9 cellular contexts compared by ENCODE assay signal in the genomic region with DNA sequence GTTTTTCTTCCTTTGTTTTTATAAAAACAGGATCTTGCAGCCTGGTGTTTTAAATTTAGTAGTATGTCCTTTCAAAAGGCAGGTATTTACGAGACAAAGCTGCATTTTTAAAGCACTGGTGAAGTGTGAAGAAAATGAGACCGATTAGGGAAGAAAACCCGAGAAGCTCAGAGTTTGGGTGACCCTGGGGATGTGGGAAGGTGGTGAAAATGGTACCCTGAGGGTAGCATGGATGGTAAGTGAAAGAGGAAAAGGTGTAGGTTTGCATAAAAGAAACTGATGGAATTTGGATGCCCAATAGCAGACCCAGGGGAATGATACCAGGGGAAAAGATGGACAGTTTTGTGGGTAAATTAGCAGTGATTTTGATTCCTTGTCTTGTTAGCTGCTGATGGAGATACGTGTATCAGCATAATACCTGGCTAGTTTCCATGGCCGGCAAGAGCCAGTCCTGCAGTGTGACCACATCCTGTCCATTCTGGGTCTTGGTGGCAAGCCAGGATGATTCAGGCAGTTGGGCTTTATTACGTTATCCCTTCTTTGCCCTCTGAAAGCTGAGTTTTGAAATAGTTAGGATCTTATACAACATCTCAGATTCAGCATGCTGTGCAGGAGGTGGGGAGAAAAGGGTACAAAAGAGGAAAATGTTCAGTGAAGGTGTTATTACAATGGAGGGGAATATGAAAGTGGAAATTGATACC. TPM values are rescaled to one million over a fixed set of nuclear protein-coding genes. Genes with fewer than 3 reads are reported as not detected.
DNase-seq lines count a peak whose midpoint lies in the region; ATAC-seq and TF ChIP-seq lines count a peak whose summit lies in the region.
"Had no signal": no experiment of that assay in that cellular context is flagged by ENCODE, and none has a peak within 500 bp of the region (broad histone marks: within the 10 kb centered on the region; RNA-seq: fewer than 3 reads in every experiment).

No MANE protein-coding gene starts in this region.

- peak overlapping the region; percentile 50 for H4K91ac ChIP-seq in IMR-90 (ENCODE audit: insufficient read depth, low read depth, low read length)

- in situ Hi-C loops in IMR-90 (cut with MboI; ENCODE audit: low sequenced_read_pairs): no loop called here

- H3K36me3 ChIP-seq in BJ (ENCODE audit: control insufficient read depth, insufficient read depth, low read length) (no peaks in the 10 kb centered on the region), IMR-90 (ENCODE audit: control insufficient read depth, insufficient read depth, low read length) (peaks cover 3% of the 10 kb centered on the region; the same call in 1 of the 2 replicates), right atrium auricular region (no peaks in the 10 kb centered on the region), tibial artery (no peaks in the 10 kb centered on the region)

- H3K18ac ChIP-seq in IMR-90 (ENCODE audit: low read depth, low read length): peak overlapping the region; percentile 66

- peak overlapping the region; percentile 91 for H2BK120ac ChIP-seq in IMR-90 (ENCODE audit: low read depth, low read length)

- H4K8ac ChIP-seq in IMR-90 (ENCODE audit: low read depth in 2 of 2, low read length in 2 of 2): peak overlapping the region in 1 of 2 experiments; percentile 89; a peak in 3 of 4 replicates

- H3K4ac ChIP-seq in IMR-90 (ENCODE audit: low read depth, low read length): peak overlapping the region; percentile 81

- peak overlapping the region; percentile 46; the same call in 1 of the 3 replicates for H2BK15ac ChIP-seq in IMR-90 (ENCODE audit: low read depth, low read length)

- dilution Hi-C loops in IMR-90 (cut with HindIII; ENCODE audit: low sequenced_read_pairs, unreplicated experiment): no loop called here

- ATAC-seq in IMR-90 (ENCODE audit: low read depth): peak; percentile 80
- no peak for ATAC-seq in activated B cell treated with CpG ODN at 0.5 μM for 24 hours (ENCODE audit: low read depth)
- no peak for ATAC-seq in HG02642 (IDR thresholded peaks at IDR 0.05; ENCODE audit: poor library complexity, unreplicated experiment)

- H2BK20ac ChIP-seq in IMR-90 (ENCODE audit: low read depth, low read length): peak overlapping the region; percentile 85

- H3K27me3 ChIP-seq in BJ (ENCODE audit: control insufficient read depth, insufficient read depth, low read length) (no peaks in the 10 kb centered on the region), IMR-90 (ENCODE audit: control insufficient read depth, insufficient read depth, low read length) (no peaks in the 10 kb centered on the region), right atrium auricular region (no peaks in the 10 kb centered on the region), tibial artery (no peaks in the 10 kb centered on the region)

- peak overlapping the region; percentile 92 for H2BK5ac ChIP-seq in IMR-90 (ENCODE audit: low read depth, low read length, poor library complexity, severe bottlenecking)

- H3K9me3 ChIP-seq in IMR-90 (ENCODE audit: control insufficient read depth, insufficient read depth, low read length): no peaks in the 10 kb centered on the region
- H3K9me3 ChIP-seq in right atrium auricular region: no peaks in the 10 kb centered on the region
- no peaks in the 10 kb centered on the region for H3K9me3 ChIP-seq in tibial artery

- H2AK5ac ChIP-seq in IMR-90 (ENCODE audit: low read depth, low read length): peak overlapping the region; percentile 67; the same call in 1 of the 2 replicates

- TF ChIP-seq CTCF in BJ (IDR thresholded peaks at IDR 0.05; ENCODE audit: insufficient read depth, low read depth, low read length) (no peak), IMR-90 (conservative IDR thresholded peaks at IDR 0.05; ENCODE audit: low read depth, low read length) (no peak), activated B cell treated with CpG ODN at 0.5 μM for 24 hours (IDR thresholded peaks at IDR 0.05) (no peak), right atrium auricular region (IDR thresholded peaks at IDR 0.05) (no peak), tibial artery (IDR thresholded peaks at IDR 0.05) (no peak)

- H2AK9ac ChIP-seq in IMR-90 (replicated peaks; ENCODE audit: low read depth, low read length, poor library complexity): peak overlapping the region; percentile 13

- no peak for TF ChIP-seq POLR2A in IMR-90 (IDR thresholded peaks at IDR 0.05; ENCODE audit: low read depth, low read length)

- peak overlapping the region; percentile 42 for H3K27ac Mint-ChIP-seq in activated B cell treated with CpG ODN at 0.5 μM for 24 hours

- no peak overlapping the region for H2AFZ ChIP-seq in IMR-90 (replicated peaks; ENCODE audit: low read length, poor library complexity)

- H3K23ac ChIP-seq in IMR-90 (ENCODE audit: low read depth, low read length): peak overlapping the region; percentile 72; the same call in 1 of the 2 replicates

- BruUV-seq in IMR-90 (replicated peaks; lab: Mats Ljungman, UMichigan): no TSS peak

- peaks cover 17% of the 10 kb centered on the region for H3K4me1 ChIP-seq in IMR-90 (ENCODE audit: control insufficient read depth, insufficient read depth, low read length)
- H3K4me1 ChIP-seq in right atrium auricular region: peaks cover 0 to 9% of the 10 kb centered on the region in 2 donors
- peaks cover 0 to 23% (median 15%) of the 10 kb centered on the region in 4 donors for H3K4me1 ChIP-seq in tibial artery

- H4K20me1 ChIP-seq in IMR-90 (ENCODE audit: insufficient read depth, low read length): no peaks in the 10 kb centered on the region

- peak overlapping the region; percentile 63 for H3K9ac ChIP-seq in IMR-90 (ENCODE audit: low read depth, low read length)

- no peak for TF ChIP-seq RAD21 in IMR-90 (IDR thresholded peaks at IDR 0.05; ENCODE audit: low read length)

- H3K36me3 Mint-ChIP-seq in activated B cell treated with CpG ODN at 0.5 μM for 24 hours (ENCODE audit: low read depth): peaks cover 20% of the 10 kb centered on the region

- peaks cover 14% of the 10 kb centered on the region for H3K9me1 ChIP-seq in IMR-90 (ENCODE audit: insufficient read depth, low read length)

- H3K9me3 Mint-ChIP-seq in activated B cell treated with CpG ODN at 0.5 μM for 24 hours: no peaks in the 10 kb centered on the region
- H3K9me3 Mint-ChIP-seq: central memory CD8-positive, alpha-beta T cell had no signal

- H3K14ac ChIP-seq in IMR-90 (replicated peaks; ENCODE audit: low read depth, low read length): peak overlapping the region; percentile 71

- H3K4me3 ChIP-seq in BJ (ENCODE audit: low read depth, low read length) (no peak overlapping the region), IMR-90 (ENCODE audit: insufficient read depth, low read depth, low read length) (no peak overlapping the region), right atrium auricular region (no peak overlapping the region), tibial artery (no peak overlapping the region)

- no peak overlapping the region for H3K4me3 Mint-ChIP-seq in activated B cell treated with CpG ODN at 0.5 μM for 24 hours
- H3K4me3 Mint-ChIP-seq: central memory CD8-positive, alpha-beta T cell had no signal

- peak overlapping the region; percentile 47; the same call in 1 of the 2 replicates for H4K5ac ChIP-seq in IMR-90 (ENCODE audit: low read depth, low read length)

- H3K56ac ChIP-seq in IMR-90 (ENCODE audit: extremely low read depth, insufficient read depth, low read length): peak overlapping the region; percentile 40

- H3K79me1 ChIP-seq in IMR-90 (ENCODE audit: low read depth in 1 of 2, low read length in 2 of 2): peaks cover 17 to 63% of the 10 kb centered on the region in 2 experiments; a peak in 3 of 4 replicates

- CTCF ChIA-PET in BJ (lab: Yijun Ruan, JAX): interaction anchor here (0.8 to 1.3 kb wide), 3 partner anchors 9 to 79 kb away, joined by 3 to 4 read pairs (median 3); a partner anchor contains a TSS
- CTCF ChIA-PET in IMR-90 (lab: Yijun Ruan, JAX): interaction anchor here (0.6 to 1.4 kb wide), 3 partner anchors 9 to 55 kb away, joined by 3 to 4 read pairs (median 3); no protein-coding TSS in a partner anchor
- CTCF ChIA-PET in activated B cell treated with CpG ODN at 0.5 μM for 24 hours (lab: Charles Lee): interaction anchor here (0.7 kb wide), 1 partner anchor 24 kb away, joined by 3 read pairs; no protein-coding TSS in a partner anchor

- H3K27ac ChIP-seq in IMR-90 (ENCODE audit: insufficient read depth, low read length) (peak overlapping the region; percentile 84), right atrium auricular region (peak overlapping the region; percentile 7 to 24), tibial artery (peak overlapping the region; percentile 60 to 64)

- H3K27me3 Mint-ChIP-seq in activated B cell treated with CpG ODN at 0.5 μM for 24 hours: no peaks in the 10 kb centered on the region
- H3K27me3 Mint-ChIP-seq: central memory CD8-positive, alpha-beta T cell had no signal

- POLR2A ChIA-PET in BJ (lab: Charles Lee) (no interaction called here), IMR-90 (lab: Charles Lee; ENCODE audit: unreplicated experiment) (interaction anchor here (0.6 kb wide), 2 partner anchors 12 to 327 kb away, joined by 3 to 5 read pairs; no protein-coding TSS in a partner anchor), activated B cell treated with CpG ODN at 0.5 μM for 24 hours (lab: Charles Lee) (interaction anchor here (0.6 to 0.7 kb wide), 4 partner anchors 27 to 462 kb away, joined by 3 to 4 read pairs (median 4); no protein-coding TSS in a partner anchor)

- DNase-seq in BJ (ENCODE audit: low read depth) (peak; percentile 97), IMR-90 (peak; percentile 100), activated B cell treated with CpG ODN at 0.5 μM for 24 hours (no peak), right atrium auricular region (ENCODE audit: low spot score) (peak; percentile 95), tibial artery (peak; percentile 96 to 97), NCI-H774 (lab: John Stamatoyannopoulos, UW) (no peak)
- DNase-seq in stimulated activated CD4-positive, alpha-beta T cell treated with anti-CD3 and anti-CD28 coated beads, Interleukin-12 subunit alpha, Interleukin-12 subunit beta, amount 100 ng/mL, for 4 hours: no peak

- H3K4me2 ChIP-seq in IMR-90 (ENCODE audit: low read depth, low read length): peak overlapping the region; percentile 75

- intact Hi-C loops in IMR-90 (cut with micrococcal nuclease) (no loop called here), activated B cell treated with CpG ODN at 0.5 μM for 24 hours (cut with micrococcal nuclease) (no loop called here), tibial artery (cut with DNase I; ENCODE audit: low total_unique reads) (no loop called here)

- H3K4me1 Mint-ChIP-seq in activated B cell treated with CpG ODN at 0.5 μM for 24 hours: peaks cover 22% of the 10 kb centered on the region

- WGBS in IMR-90 (ENCODE audit: extremely low coverage in 2 of 2, insufficient read length in 1 of 2), 2 experiments: 54% methylated on average over 3 of the region's 6 CpGs; no CpG with 5 or more reads in 1 of the 2 experiments

RNA-seq across cellular contexts. Expression of a gene that starts 8.9 kb away (rescaled TPM):
- 7.9 and 8.6 TPM in 2 replicates for polyA plus RNA-seq in BJ (2011; rRNA removed)
- polyA minus RNA-seq in BJ (2011; rRNA and poly(A)+ RNA removed): 20.8 and 21.8 TPM in 2 replicates
- 17.2 and 25.0 TPM in 2 replicates for total RNA-seq in IMR-90 (2012; rRNA removed)
- 17.6 and 21.8 TPM in 2 replicates for polyA plus RNA-seq in IMR-90 (2012; rRNA removed)
- polyA plus RNA-seq in IMR-90 (2012; cell fraction: cytosol; rRNA removed): 7.2 and 7.3 TPM in 2 replicates
- 32.2 and 53.0 TPM in 2 replicates for polyA plus RNA-seq in IMR-90 (2012; cell fraction: nucleus; rRNA removed; ENCODE audit: low replicate concordance)
- total RNA-seq in activated B cell treated with CpG ODN at 0.5 μM for 24 hours: 55.5 and 67.6 TPM in 2 replicates
- total RNA-seq in right atrium auricular region: 1 to 10 TPM; 3.3 to 6.6 TPM

Comparison
In these comparisons a context has a peak if more than half of its experiments do, and no peak if none do; other contexts are left out.
1. DNase-seq: peak in BJ (single experiment), IMR-90 (single experiment), right atrium auricular region (single experiment) and tibial artery (2 of 2); none in activated B cell treated with CpG ODN at 0.5 μM for 24 hours (single experiment), NCI-H774 (single experiment) and stimulated activated CD4-positive, alpha-beta T cell treated with anti-CD3 and anti-CD28 coated beads, Interleukin-12 subunit alpha, Interleukin-12 subunit beta, amount 100 ng/mL, for 4 hours (single experiment).
2. H3K27ac ChIP-seq: peak in every context shown above with its lines; median percentile 84 in IMR-90; 62 in tibial artery; 16 in right atrium auricular region.